8 cellular contexts compared by ENCODE assay signal in the genomic region with DNA sequence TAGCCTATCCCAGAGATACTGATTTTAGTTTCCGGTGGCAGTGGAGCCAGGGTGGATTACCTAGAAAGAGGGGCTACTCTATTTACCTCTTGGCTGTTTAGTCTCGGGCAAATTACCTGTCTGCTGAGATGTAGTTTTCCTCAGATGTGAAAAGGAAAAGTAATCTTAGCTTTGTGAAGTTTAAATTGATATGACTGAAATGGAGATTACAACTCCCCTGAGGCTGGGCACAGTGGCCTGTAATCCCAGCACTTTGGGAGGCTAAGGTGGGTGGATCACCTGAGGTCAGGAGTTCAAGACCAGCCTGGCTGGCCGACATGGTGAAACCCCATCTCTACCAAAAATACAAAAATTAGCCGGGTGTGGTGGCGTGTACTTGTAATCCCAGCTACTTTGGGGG. TPM values are rescaled to one million over a fixed set of nuclear protein-coding genes. Genes with fewer than 3 reads are reported as not detected.
DNase-seq lines count a peak whose midpoint lies in the region; ATAC-seq and TF ChIP-seq lines count a peak whose summit lies in the region.
"Not testable (repeated sequence)": the region's sequence is repeated elsewhere in the genome, so short reads cannot be mapped to it uniquely, and the experiment has no call there.

No MANE protein-coding gene starts in this region.

- CTCF ChIA-PET in CD8-positive, alpha-beta T cell (lab: Charles Lee), result interaction anchor here (1.0 to 6.8 kb wide), 4 partner anchors 11 to 81 kb away, joined by 3 to 65 read pairs (median 4); a partner anchor contains a TSS
- CTCF ChIA-PET in activated CD4-positive, alpha-beta T cell treated with anti-CD3 and anti-CD28 coated beads for 36 hours (lab: Charles Lee), result interaction anchor here (1.0 to 2.6 kb wide), 9 partner anchors 10 to 81 kb away, joined by 3 to 12 read pairs (median 4); a partner anchor contains a TSS

- not testable (repeated sequence) for DNase-seq in CD8-positive, alpha-beta T cell; LNCaP clone FGC (ENCODE audit: low read depth); activated CD4-positive, alpha-beta T cell treated with anti-CD3 and anti-CD28 coated beads for 36 hours; fibroblast of mammary gland (ENCODE audit: low read depth); lower lobe of right lung; progenitor cell of endocrine pancreas (ENCODE audit: low spot score, unreplicated experiment); type B pancreatic cell (ENCODE audit: extremely low spot score, unreplicated experiment)

- peak overlapping the region; percentile 99 for H3K27ac Mint-ChIP-seq in CD8-positive, alpha-beta T cell
- peak overlapping the region; percentile 99 for H3K27ac Mint-ChIP-seq in activated CD4-positive, alpha-beta T cell treated with anti-CD3 and anti-CD28 coated beads for 36 hours
- H3K27ac Mint-ChIP-seq in brain, result peak overlapping the region; percentile 98 to 100 (median 99)
- H3K27ac Mint-ChIP-seq in progenitor cell of endocrine pancreas, result peak overlapping the region; percentile 99
- peak overlapping the region; percentile 93 for H3K27ac Mint-ChIP-seq in type B pancreatic cell

- POLR2A ChIA-PET in CD8-positive, alpha-beta T cell (lab: Charles Lee), result interaction anchor here (0.9 to 4.5 kb wide), 5 partner anchors 13 to 87 kb away, joined by 3 to 14 read pairs (median 5); a partner anchor contains a TSS
- POLR2A ChIA-PET in activated CD4-positive, alpha-beta T cell treated with anti-CD3 and anti-CD28 coated beads for 36 hours (lab: Charles Lee), result interaction anchor here (0.9 to 3.1 kb wide), 2 partner anchors 24 to 88 kb away, joined by 3 to 29 read pairs; a partner anchor contains a TSS

- H3K9me3 Mint-ChIP-seq in CD8-positive, alpha-beta T cell; activated CD4-positive, alpha-beta T cell treated with anti-CD3 and anti-CD28 coated beads for 36 hours (ENCODE audit: low read depth); brain; progenitor cell of endocrine pancreas (ENCODE audit: low read depth); type B pancreatic cell: not testable (repeated sequence)

- peak overlapping the region; percentile 99 for H3K4me3 Mint-ChIP-seq in CD8-positive, alpha-beta T cell
- H3K4me3 Mint-ChIP-seq in activated CD4-positive, alpha-beta T cell treated with anti-CD3 and anti-CD28 coated beads for 36 hours, result peak overlapping the region; percentile 99
- peak overlapping the region; percentile 99 to 100 (median 100) for H3K4me3 Mint-ChIP-seq in brain
- peak overlapping the region; percentile 100 for H3K4me3 Mint-ChIP-seq in progenitor cell of endocrine pancreas (ENCODE audit: low read depth)
- peak overlapping the region; percentile 100 for H3K4me3 Mint-ChIP-seq in type B pancreatic cell

- not testable (repeated sequence) for H3K9me3 ChIP-seq in CD8-positive, alpha-beta T cell (ENCODE audit: low read length); lower lobe of right lung

- H3K36me3 Mint-ChIP-seq in CD8-positive, alpha-beta T cell, result peaks cover 71% of the 10 kb centered on the region
- H3K36me3 Mint-ChIP-seq in activated CD4-positive, alpha-beta T cell treated with anti-CD3 and anti-CD28 coated beads for 36 hours (ENCODE audit: low read depth), result peaks cover 61% of the 10 kb centered on the region
- H3K36me3 Mint-ChIP-seq in brain (peaks cover 49% of the 10 kb centered on the region), progenitor cell of endocrine pancreas (ENCODE audit: insufficient read depth) (peaks cover 15% of the 10 kb centered on the region), type B pancreatic cell (peaks cover 40% of the 10 kb centered on the region)

- peaks cover 34% of the 10 kb centered on the region for H3K4me1 ChIP-seq in CD8-positive, alpha-beta T cell (ENCODE audit: insufficient read depth, low read length)
- H3K4me1 ChIP-seq in lower lobe of right lung, result peaks cover 42% of the 10 kb centered on the region

- H3K36me3 ChIP-seq in CD8-positive, alpha-beta T cell (ENCODE audit: insufficient read depth, low read length), result peaks cover 19% of the 10 kb centered on the region
- H3K36me3 ChIP-seq in lower lobe of right lung, result peaks cover 52% of the 10 kb centered on the region

- peak overlapping the region; percentile 88 for H3K27ac ChIP-seq in CD8-positive, alpha-beta T cell (ENCODE audit: low read depth, low read length)
- peak overlapping the region; percentile 84 for H3K27ac ChIP-seq in lower lobe of right lung

- not testable (repeated sequence) for TF ChIP-seq CTCF in CD8-positive, alpha-beta T cell (IDR thresholded peaks at IDR 0.05); LNCaP clone FGC (IDR thresholded peaks at IDR 0.05; ENCODE audit: control insufficient read depth, extremely low read depth, insufficient read depth); brain (conservative IDR thresholded peaks at IDR 0.05); fibroblast of mammary gland (conservative IDR thresholded peaks at IDR 0.05; ENCODE audit: control insufficient read depth, insufficient read depth, low read depth, low read length); lower lobe of right lung (IDR thresholded peaks at IDR 0.05); progenitor cell of endocrine pancreas (IDR thresholded peaks at IDR 0.05; ENCODE audit: unreplicated experiment); type B pancreatic cell (conservative IDR thresholded peaks at IDR 0.05)

- not testable (repeated sequence) for H3K27me3 Mint-ChIP-seq in CD8-positive, alpha-beta T cell (ENCODE audit: low read depth); activated CD4-positive, alpha-beta T cell treated with anti-CD3 and anti-CD28 coated beads for 36 hours; progenitor cell of endocrine pancreas; type B pancreatic cell
- H3K27me3 Mint-ChIP-seq in brain, result peaks cover 14% of the 10 kb centered on the region

- peaks cover 49% of the 10 kb centered on the region for H3K4me1 Mint-ChIP-seq in CD8-positive, alpha-beta T cell (ENCODE audit: low read depth)
- peaks cover 47% of the 10 kb centered on the region for H3K4me1 Mint-ChIP-seq in activated CD4-positive, alpha-beta T cell treated with anti-CD3 and anti-CD28 coated beads for 36 hours
- H3K4me1 Mint-ChIP-seq in brain, result peaks cover 66% of the 10 kb centered on the region
- peaks cover 39% of the 10 kb centered on the region for H3K4me1 Mint-ChIP-seq in progenitor cell of endocrine pancreas (ENCODE audit: low read depth)
- H3K4me1 Mint-ChIP-seq in type B pancreatic cell (ENCODE audit: unreplicated experiment), result peaks cover 41% of the 10 kb centered on the region

- intact Hi-C loops in CD8-positive, alpha-beta T cell (cut with DNase I, micrococcal nuclease); activated CD4-positive, alpha-beta T cell treated with anti-CD3 and anti-CD28 coated beads for 36 hours (cut with DNase I, micrococcal nuclease); lower lobe of right lung (cut with DNase I): not testable (repeated sequence)

- ATAC-seq in CD8-positive, alpha-beta T cell; activated CD4-positive, alpha-beta T cell treated with anti-CD3 and anti-CD28 coated beads for 36 hours; lower lobe of right lung: not testable (repeated sequence)

- H3K27me3 ChIP-seq in CD8-positive, alpha-beta T cell (ENCODE audit: insufficient read depth, low read length); lower lobe of right lung (ENCODE audit: low read depth): not testable (repeated sequence)

- peak overlapping the region; percentile 91 for H3K4me3 ChIP-seq in CD8-positive, alpha-beta T cell (ENCODE audit: low read depth, low read length)
- H3K4me3 ChIP-seq in LNCaP clone FGC (ENCODE audit: low read depth, low read length) (peak overlapping the region; percentile 88), fibroblast of mammary gland (ENCODE audit: control insufficient read depth, low read depth, low read length) (peak overlapping the region; percentile 95), lower lobe of right lung (peak overlapping the region; percentile 79)

RNA-seq across cellular contexts. Expression of a gene that starts 25.0 kb away (rescaled TPM):
- 10 to 100 TPM; 37.1 to 37.4 TPM for total RNA-seq in CD8-positive, alpha-beta T cell
- total RNA-seq in activated CD4-positive, alpha-beta T cell treated with anti-CD3 and anti-CD28 coated beads for 36 hours, result 10 to 100 TPM; 24.3 to 35.6 TPM
- polyA plus RNA-seq in brain (ENCODE audit: insufficient read depth, low read depth, low replicate concordance), result 7.8 TPM
- total RNA-seq in lower lobe of right lung, result 120 TPM
- total RNA-seq in progenitor cell of endocrine pancreas, result 1.3 and 2.1 TPM in 2 replicates
- total RNA-seq in type B pancreatic cell (ENCODE audit: low replicate concordance), result 0.52 and 1.7 TPM in 2 replicates

RNA-seq across cellular contexts. Expression of a gene that starts 51.6 kb away (rescaled TPM):
- 1 to 10 TPM; 1.7 TPM for total RNA-seq in CD8-positive, alpha-beta T cell
- total RNA-seq in activated CD4-positive, alpha-beta T cell treated with anti-CD3 and anti-CD28 coated beads for 36 hours, result 1 to 10 TPM; 1.1 to 1.2 TPM
- 38.0 TPM for polyA plus RNA-seq in brain (ENCODE audit: insufficient read depth, low read depth, low replicate concordance)
- total RNA-seq in lower lobe of right lung (3.8 TPM), progenitor cell of endocrine pancreas (8.5 and 9.7 TPM in 2 replicates), type B pancreatic cell (ENCODE audit: low replicate concordance) (2.9 and 4.5 TPM in 2 replicates)

RNA-seq across cellular contexts. Expression of a gene that starts 59.5 kb away (rescaled TPM):
- 100 to 1,000 TPM; 829 to 863 TPM for total RNA-seq in CD8-positive, alpha-beta T cell
- 1,000 to 10,000 TPM; 1,578 to 1,806 TPM for total RNA-seq in activated CD4-positive, alpha-beta T cell treated with anti-CD3 and anti-CD28 coated beads for 36 hours
- polyA plus RNA-seq in brain (ENCODE audit: insufficient read depth, low read depth, low replicate concordance), result 3,999 TPM
- total RNA-seq in lower lobe of right lung (1,803 TPM), progenitor cell of endocrine pancreas (1,450 and 1,477 TPM in 2 replicates), type B pancreatic cell (ENCODE audit: low replicate concordance) (1,306 and 1,802 TPM in 2 replicates)
